ENCODE assay signal across 8 cellular contexts in the genomic region with DNA sequence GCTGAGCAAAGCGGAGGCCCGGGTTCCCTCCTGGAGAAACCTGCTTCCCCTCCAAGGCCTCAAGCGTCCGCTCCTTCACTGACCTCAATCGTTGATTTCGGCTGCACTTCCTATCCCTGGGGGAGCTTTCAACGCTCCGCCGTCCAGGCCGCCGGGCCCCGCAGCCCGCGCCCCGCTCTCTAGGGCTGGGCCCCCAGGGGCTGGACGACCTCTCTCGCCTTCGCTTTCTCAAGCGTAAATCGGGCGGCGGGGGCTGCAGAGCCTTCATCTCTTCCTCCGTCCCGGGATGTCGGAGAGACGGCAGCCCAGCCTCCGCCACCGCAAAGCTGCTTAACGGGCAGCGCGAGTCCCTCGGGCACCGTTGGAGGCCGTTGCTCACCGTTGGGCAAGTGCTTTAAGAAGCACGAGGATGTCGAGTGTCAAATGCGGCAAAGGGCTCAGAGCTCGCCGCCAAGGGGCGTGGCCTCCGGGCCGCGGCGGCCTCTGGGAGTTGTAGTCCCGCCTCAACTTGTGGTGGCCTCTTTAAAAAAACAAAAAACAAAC. TPM values are rescaled to one million over a fixed set of nuclear protein-coding genes. Genes with fewer than 3 reads are reported as not detected.
DNase-seq lines count a peak whose midpoint lies in the region; ATAC-seq, FAIRE-seq and TF ChIP-seq lines count a peak whose summit lies in the region.

No MANE protein-coding gene starts in this region.

- H3K27ac Mint-ChIP-seq in WTC11, result no peak overlapping the region

- peaks cover 58% of the 10 kb centered on the region for H3K27me3 ChIP-seq in keratinocyte (ENCODE audit: control insufficient read depth, extremely low read depth, insufficient read depth, low read length)

- peak overlapping the region; percentile 84 for H3K4me3 Mint-ChIP-seq in WTC11

- H3K9me3 ChIP-seq in keratinocyte (ENCODE audit: control insufficient read depth, low read depth, low read length), result no peaks in the 10 kb centered on the region

- H2AFZ ChIP-seq in keratinocyte (ENCODE audit: control insufficient read depth, low read length), result no peak overlapping the region

- H3K27me3 Mint-ChIP-seq in WTC11 (ENCODE audit: low read depth), result peaks cover 74% of the 10 kb centered on the region

- ATAC-seq in HG02623 (IDR thresholded peaks at IDR 0.05; ENCODE audit: unreplicated experiment), result peak; percentile 46
- peak; percentile 62 for ATAC-seq in WTC11
- no peak for ATAC-seq in HG03457 (IDR thresholded peaks at IDR 0.05; ENCODE audit: unreplicated experiment)

- H3K4me3 ChIP-seq in cardiac fibroblast (replicated peaks in 1 of 2; ENCODE audit: low read depth in 2 of 2, low read length in 2 of 2) (peak overlapping the region; percentile 35 to 55), keratinocyte (ENCODE audit: control insufficient read depth in 2 of 3, extremely low read depth in 1 of 3, insufficient read depth in 2 of 3, low read depth in 1 of 3, low read length in 3 of 3) (peak overlapping the region in 2 of 3 experiments; percentile 25 to 49)

- DNase-seq in CMK (ENCODE audit: low read depth), result peak; percentile 65
- peak; percentile 84 for DNase-seq in WTC11 (ENCODE audit: low spot score)
- peak; percentile 69 to 71 for DNase-seq in cardiac fibroblast (ENCODE audit: low read depth in 2 of 2)
- DNase-seq in keratinocyte (ENCODE audit: low read depth, low spot score), result no peak
- DNase-seq in stimulated activated CD4-positive, alpha-beta T cell treated with anti-CD3 and anti-CD28 coated beads, Interleukin-12 subunit alpha, Interleukin-12 subunit beta, amount 100 ng/mL, for 4 hours, result peak; percentile 71
- no peak for DNase-seq in DMS79 treated with DMSO at 0.1 percent for 48 hours (lab: John Stamatoyannopoulos, UW)

- H3K4me1 ChIP-seq in keratinocyte (ENCODE audit: control insufficient read depth, extremely low read depth, insufficient read depth, low read length), result peaks cover 3% of the 10 kb centered on the region

- dilution Hi-C loops in keratinocyte (cut with MboI; ENCODE audit: extremely low pct_ligation_motif_present, low sequenced_read_pairs), result no loop called here

- POLR2A ChIA-PET in WTC11 (lab: Charles Lee), result interaction anchor here (0.5 to 1.0 kb wide), 2 partner anchors 8 to 9 kb away, joined by 3 to 6 read pairs; no protein-coding TSS in a partner anchor

- H3K9me3 Mint-ChIP-seq in WTC11, result peaks cover 9% of the 10 kb centered on the region

- CTCF ChIA-PET in WTC11 (lab: Charles Lee), result interaction anchor here (1.7 kb wide), 1 partner anchor 32 kb away, joined by 9 read pairs; no protein-coding TSS in a partner anchor

- H3K4me2 ChIP-seq in keratinocyte (ENCODE audit: control insufficient read depth, extremely low read depth, insufficient read depth, low read depth, low read length), result peak overlapping the region; percentile 54

- peaks cover 14% of the 10 kb centered on the region for H3K4me1 Mint-ChIP-seq in WTC11

- H3K9ac ChIP-seq in keratinocyte (ENCODE audit: control insufficient read depth, extremely low read depth, insufficient read depth, low read length), result no peak overlapping the region

- H3K36me3 Mint-ChIP-seq in WTC11, result no peaks in the 10 kb centered on the region

- H3K27ac ChIP-seq in keratinocyte (ENCODE audit: control insufficient read depth, insufficient read depth, low read length), result no peak overlapping the region

- H4K20me1 ChIP-seq in keratinocyte (ENCODE audit: control insufficient read depth, extremely low read depth, insufficient read depth, low read length), result no peaks in the 10 kb centered on the region

- H3K36me3 ChIP-seq in keratinocyte (ENCODE audit: control insufficient read depth in 2 of 2, extremely low read depth in 1 of 2, insufficient read depth in 2 of 2, low read length in 2 of 2), result no peaks in the 10 kb centered on the region

- FAIRE-seq in keratinocyte (lab: Jason Lieb, UNC), result no peak

- H3K9me1 ChIP-seq in keratinocyte (ENCODE audit: control insufficient read depth, extremely low read depth, insufficient read depth, low read length), result no peaks in the 10 kb centered on the region

- no peak for TF ChIP-seq CTCF in WTC11 (IDR thresholded peaks at IDR 0.05)
- no peak for TF ChIP-seq CTCF in cardiac fibroblast (IDR thresholded peaks at IDR 0.05; ENCODE audit: low read depth, low read length)
- TF ChIP-seq CTCF in keratinocyte (optimal IDR thresholded peaks at IDR 0.05 in 1 of 3, IDR thresholded peaks at IDR 0.05 in 1 of 3, conservative IDR thresholded peaks at IDR 0.05 in 1 of 3; ENCODE audit: extremely low read depth in 1 of 3, insufficient read depth in 2 of 3, low read length in 3 of 3), result no peak

- no peaks in the 10 kb centered on the region for H3K79me2 ChIP-seq in keratinocyte (ENCODE audit: control insufficient read depth, insufficient read depth, low read length)

TF ChIP-seq in WTC11, 78 proteins besides CTCF, POLR2A, EP300 and RAD21 (continues in another document):
- TF ChIP-seq SMAD3 (CRISPR knock-in tag; IDR thresholded peaks at IDR 0.05; ENCODE audit: borderline replicate concordance), result peak; percentile 56; the same call in 1 of the 2 replicates
- TF ChIP-seq CREB1 (CRISPR knock-in tag; IDR thresholded peaks at IDR 0.05), result peak; percentile 62; the same call in 1 of the 2 replicates
- TF ChIP-seq USF1 (CRISPR knock-in tag; IDR thresholded peaks at IDR 0.05), result peak; percentile 43; the same call in 1 of the 2 replicates
- TF ChIP-seq, protein P1, sequence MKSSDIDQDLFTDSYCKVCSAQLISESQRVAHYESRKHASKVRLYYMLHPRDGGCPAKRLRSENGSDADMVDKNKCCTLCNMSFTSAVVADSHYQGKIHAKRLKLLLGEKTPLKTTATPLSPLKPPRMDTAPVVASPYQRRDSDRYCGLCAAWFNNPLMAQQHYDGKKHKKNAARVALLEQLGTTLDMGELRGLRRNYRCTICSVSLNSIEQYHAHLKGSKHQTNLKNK (CRISPR knock-in tag; IDR thresholded peaks at IDR 0.05), result no peak
- 0 out of 2 replicates have a peak, but pooled peaks have one; percentile 63 for TF ChIP-seq ZBTB21 (CRISPR knock-in tag; IDR thresholded peaks at IDR 0.05; ENCODE audit: borderline replicate concordance)
- peak; percentile 69; the same call in 1 of the 2 replicates for TF ChIP-seq FOXK1 (CRISPR knock-in tag; IDR thresholded peaks at IDR 0.05)
- no peak for TF ChIP-seq JUN (CRISPR knock-in tag; IDR thresholded peaks at IDR 0.05)
- peak; percentile 81; the same call in 1 of the 2 replicates for TF ChIP-seq TEAD1 (CRISPR knock-in tag; IDR thresholded peaks at IDR 0.05)
- peak; percentile 69; the same call in 1 of the 2 replicates for TF ChIP-seq ZNF232 (CRISPR knock-in tag; IDR thresholded peaks at IDR 0.05)
- TF ChIP-seq, protein P2, sequence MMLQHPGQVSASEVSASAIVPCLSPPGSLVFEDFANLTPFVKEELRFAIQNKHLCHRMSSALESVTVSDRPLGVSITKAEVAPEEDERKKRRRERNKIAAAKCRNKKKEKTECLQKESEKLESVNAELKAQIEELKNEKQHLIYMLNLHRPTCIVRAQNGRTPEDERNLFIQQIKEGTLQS (CRISPR knock-in tag; conservative IDR thresholded peaks at IDR 0.05), result no peak
- peak; percentile 49; the same call in 1 of the 2 replicates for TF ChIP-seq NFE2L1 (CRISPR knock-in tag; IDR thresholded peaks at IDR 0.05)

RNA-seq across cellular contexts. Expression of gene HES6, which starts 8.5 kb away (rescaled TPM):
- total RNA-seq in WTC11 (2021), result 52.1 to 63.9 TPM (median 63.4 TPM) in 3 replicates
- polyA plus RNA-seq in keratinocyte, result 0.76 to 0.80 TPM (median 0.77 TPM) in 3 replicates
- polyA plus RNA-seq in keratinocyte (2011; ENCODE audit: low read depth), result 0.49 TPM
- polyA plus RNA-seq in keratinocyte (2011; cell fraction: cytosol; rRNA removed), result 0.23 and 0.66 TPM in 2 replicates
- 0.90 and 1.2 TPM in 2 replicates for polyA plus RNA-seq in keratinocyte (2011; cell fraction: nucleus; rRNA removed)
- 1.3 and 1.7 TPM in 2 replicates for polyA plus RNA-seq in keratinocyte (2012; ENCODE audit: low replicate concordance)
- polyA minus RNA-seq in keratinocyte, result 0.26 to 0.89 TPM in 2 of 3 replicates, not detected in the other
- not detected for polyA minus RNA-seq in keratinocyte (2011; cell fraction: cytosol; rRNA and poly(A)+ RNA removed)
- polyA minus RNA-seq in keratinocyte (2011; cell fraction: nucleus; rRNA and poly(A)+ RNA removed), result not detected in 2 replicates

RNA-seq across cellular contexts. Expression of gene ILKAP, which starts 27.8 kb away (rescaled TPM):
- 26.4 to 32.7 TPM (median 26.7 TPM) in 3 replicates for total RNA-seq in WTC11 (2021)
- polyA plus RNA-seq in keratinocyte, result 30.6 to 39.1 TPM (median 37.5 TPM) in 3 replicates
- 18.1 TPM for polyA plus RNA-seq in keratinocyte (2011; ENCODE audit: low read depth)
- polyA plus RNA-seq in keratinocyte (2011; cell fraction: cytosol; rRNA removed), result 22.5 and 23.0 TPM in 2 replicates
- polyA plus RNA-seq in keratinocyte (2011; cell fraction: nucleus; rRNA removed), result 56.4 and 62.5 TPM in 2 replicates
- 27.6 and 34.0 TPM in 2 replicates for polyA plus RNA-seq in keratinocyte (2012; ENCODE audit: low replicate concordance)
- 13.5 to 31.6 TPM (median 18.7 TPM) in 3 replicates for polyA minus RNA-seq in keratinocyte
- 10.6 TPM for polyA minus RNA-seq in keratinocyte (2011; cell fraction: cytosol; rRNA and poly(A)+ RNA removed)
- 15.0 and 22.2 TPM in 2 replicates for polyA minus RNA-seq in keratinocyte (2011; cell fraction: nucleus; rRNA and poly(A)+ RNA removed)

RNA-seq across cellular contexts. Expression of gene PER2, which starts 57.1 kb away (rescaled TPM):
- total RNA-seq in WTC11 (2021), result 4.1 to 6.6 TPM (median 5.5 TPM) in 3 replicates
- polyA plus RNA-seq in keratinocyte, result 0.68 to 2.0 TPM (median 1.6 TPM) in 3 replicates
- polyA plus RNA-seq in keratinocyte (2011; ENCODE audit: low read depth), result 3.1 TPM
- polyA plus RNA-seq in keratinocyte (2011; cell fraction: cytosol; rRNA removed), result 0.69 and 0.90 TPM in 2 replicates
- polyA plus RNA-seq in keratinocyte (2011; cell fraction: nucleus; rRNA removed), result 4.1 and 5.4 TPM in 2 replicates
- 1.9 and 2.4 TPM in 2 replicates for polyA plus RNA-seq in keratinocyte (2012; ENCODE audit: low replicate concordance)
- 2.6 to 6.8 TPM (median 3.8 TPM) in 3 replicates for polyA minus RNA-seq in keratinocyte
- 0.96 TPM for polyA minus RNA-seq in keratinocyte (2011; cell fraction: cytosol; rRNA and poly(A)+ RNA removed)
- 3.4 and 8.0 TPM in 2 replicates for polyA minus RNA-seq in keratinocyte (2011; cell fraction: nucleus; rRNA and poly(A)+ RNA removed)

Comparison
In these comparisons a context has a peak if more than half of its experiments do, and no peak if none do; other contexts are left out.
1. DNase-seq: peak in CMK (single experiment), WTC11 (single experiment), cardiac fibroblast (2 of 2) and stimulated activated CD4-positive, alpha-beta T cell treated with anti-CD3 and anti-CD28 coated beads, Interleukin-12 subunit alpha, Interleukin-12 subunit beta, amount 100 ng/mL, for 4 hours (single experiment); none in keratinocyte (single experiment) and DMS79 treated with DMSO at 0.1 percent for 48 hours (single experiment).